ENCODE assay signal across 1 cellular context in genomic region chr12:89632778-89633177, GRCh38.
TF ChIP-seq lines count a peak whose summit lies in the region.

No MANE protein-coding gene starts in this region.

TF ChIP-seq in HepG2, 621 proteins besides CTCF, POLR2A, EP300 and RAD21 (continued from another document and continues in another):
- TF ChIP-seq ZSCAN5A (CRISPR knock-in tag; IDR thresholded peaks at IDR 0.05; ENCODE audit: borderline replicate concordance) (peak; percentile 67; the same call in 1 of the 2 replicates), FOXK1 (CRISPR knock-in tag; IDR thresholded peaks at IDR 0.05; ENCODE audit: borderline replicate concordance, low read depth) (peak; percentile 79), GMEB1 (CRISPR knock-in tag; IDR thresholded peaks at IDR 0.05; ENCODE audit: borderline replicate concordance) (peak; percentile 24; the same call in 1 of the 2 replicates), KDM1A (CRISPR knock-in tag; IDR thresholded peaks at IDR 0.05) (0 out of 2 replicates have a peak, but pooled peaks have one; percentile 31), HBP1 (CRISPR knock-in tag; IDR thresholded peaks at IDR 0.05; ENCODE audit: low read depth) (no peak), ZNF772 (CRISPR knock-in tag; IDR thresholded peaks at IDR 0.05) (no peak), KDM3A (CRISPR knock-in tag; IDR thresholded peaks at IDR 0.05; ENCODE audit: low read depth) (0 out of 2 replicates have a peak, but pooled peaks have one; percentile 44), RCOR2 (CRISPR knock-in tag; IDR thresholded peaks at IDR 0.05) (peak; percentile 98), SNRNP70 (IDR thresholded peaks at IDR 0.05; ENCODE audit: low read depth, low read length) (no peak), GFI1 (CRISPR knock-in tag; IDR thresholded peaks at IDR 0.05; ENCODE audit: borderline replicate concordance) (peak; percentile 80), ZBTB7B (CRISPR knock-in tag; IDR thresholded peaks at IDR 0.05) (no peak), NFIC (IDR thresholded peaks at IDR 0.05; ENCODE audit: low read length) (peak; percentile 98), SP4 (CRISPR knock-in tag; IDR thresholded peaks at IDR 0.05) (no peak), ZNF431 (CRISPR knock-in tag; IDR thresholded peaks at IDR 0.05; ENCODE audit: borderline replicate concordance, low read depth) (no peak), ARID4A (CRISPR knock-in tag; IDR thresholded peaks at IDR 0.05; ENCODE audit: borderline replicate concordance) (no peak; the same call in 1 of the 2 replicates), KDM5A (IDR thresholded peaks at IDR 0.05; ENCODE audit: borderline replicate concordance, low read length) (no peak), ZNF230 (CRISPR knock-in tag; IDR thresholded peaks at IDR 0.05) (no peak), SRSF4 (IDR thresholded peaks at IDR 0.05; ENCODE audit: low read depth, low read length, poor library complexity, severe bottlenecking) (no peak), ZBTB42 (CRISPR knock-in tag; IDR thresholded peaks at IDR 0.05) (no peak), ZNF616 (CRISPR knock-in tag; IDR thresholded peaks at IDR 0.05; ENCODE audit: low read depth) (no peak), ZNF567 (CRISPR knock-in tag; IDR thresholded peaks at IDR 0.05; ENCODE audit: borderline replicate concordance) (no peak), PAXIP1 (CRISPR knock-in tag; conservative IDR thresholded peaks at IDR 0.05) (peak; percentile 99), ZNF263 (CRISPR knock-in tag; IDR thresholded peaks at IDR 0.05) (no peak), SMARCE1 (IDR thresholded peaks at IDR 0.05; ENCODE audit: borderline replicate concordance) (peak; percentile 67; the same call in 1 of the 2 replicates), ZNF615 (CRISPR knock-in tag; IDR thresholded peaks at IDR 0.05; ENCODE audit: borderline replicate concordance) (no peak), GABPA (IDR thresholded peaks at IDR 0.05; ENCODE audit: low read depth, low read length) (no peak), GABPA (CRISPR knock-in tag; IDR thresholded peaks at IDR 0.05; ENCODE audit: low read depth) (no peak), ZNF512B (CRISPR knock-in tag; IDR thresholded peaks at IDR 0.05; ENCODE audit: borderline replicate concordance) (no peak), ZNF292 (CRISPR knock-in tag; IDR thresholded peaks at IDR 0.05; ENCODE audit: borderline replicate concordance, low read depth) (0 out of 2 replicates have a peak, but pooled peaks have one; percentile 27), TP53 (CRISPR knock-in tag; conservative IDR thresholded peaks at IDR 0.05) (no peak), FOSL2 (CRISPR knock-in tag; IDR thresholded peaks at IDR 0.05) (no peak), GTF2F1 (IDR thresholded peaks at IDR 0.05; ENCODE audit: low read length) (no peak), PAWR (CRISPR knock-in tag; IDR thresholded peaks at IDR 0.05; ENCODE audit: borderline replicate concordance) (no peak), SIX4 (CRISPR knock-in tag; IDR thresholded peaks at IDR 0.05) (peak; percentile 72; the same call in 1 of the 2 replicates), ZBTB49 (CRISPR knock-in tag; IDR thresholded peaks at IDR 0.05; ENCODE audit: borderline replicate concordance) (no peak), PREB (CRISPR knock-in tag; IDR thresholded peaks at IDR 0.05) (no peak), ZSCAN25 (CRISPR knock-in tag; IDR thresholded peaks at IDR 0.05) (no peak), PRMT3 (CRISPR knock-in tag; IDR thresholded peaks at IDR 0.05; ENCODE audit: borderline replicate concordance, low read depth) (no peak), FUBP1 (CRISPR knock-in tag; IDR thresholded peaks at IDR 0.05; ENCODE audit: borderline replicate concordance) (no peak), ZNF564 (CRISPR knock-in tag; IDR thresholded peaks at IDR 0.05) (no peak), ZNF556 (CRISPR knock-in tag; IDR thresholded peaks at IDR 0.05; ENCODE audit: borderline replicate concordance) (no peak)
